9 cellular contexts compared by ENCODE assay signal in genomic region chr4:7179158-7179557, GRCh38. TPM values are rescaled to one million over a fixed set of nuclear protein-coding genes. Genes with fewer than 3 reads are reported as not detected.
"Had no signal": no experiment of that assay in that cellular context is flagged by ENCODE, and none has a peak within 500 bp of the region (broad histone marks: within the 10 kb centered on the region; RNA-seq: fewer than 3 reads in every experiment).

No MANE protein-coding gene starts in this region.

- H3K4me3 ChIP-seq: GM12878 had no signal

- ATAC-seq: GM12878 had no signal

- FAIRE-seq: G401.6, GM12878, GM12891, GM12892, GM18507, GM19239 had no signal

- DNase-seq: GDM1, GF-D8 had no signal

RNA-seq across cellular contexts. Expression of gene SORCS2, which starts 13.2 kb away (rescaled TPM):
- total RNA-seq: G401 had no signal
